13 cellular contexts compared by ENCODE assay signal in genomic region chr18:59460060-59460395, GRCh38.
DNase-seq lines count a peak whose midpoint lies in the region; ATAC-seq and TF ChIP-seq lines count a peak whose summit lies in the region.
"Had no signal": no experiment of that assay in that cellular context is flagged by ENCODE, and none has a peak within 500 bp of the region (broad histone marks: within the 10 kb centered on the region; RNA-seq: fewer than 3 reads in every experiment).

No MANE protein-coding gene starts in this region.

- H3K27ac Mint-ChIP-seq in nephron, result peak overlapping the region; percentile 63 to 80 (median 80)
- no peak overlapping the region for H3K27ac Mint-ChIP-seq in activated CD8-positive, alpha-beta T cell treated with anti-CD3 and anti-CD28 coated beads, Interleukin-2, amount 10 ng/mL, durations not matched to agents 7 days and 5 days
- H3K27ac Mint-ChIP-seq: activated CD4-positive, alpha-beta memory T cell treated with anti-CD3 and anti-CD28 coated beads for 36 hours; activated naive CD8-positive, alpha-beta T cell treated with anti-CD3 and anti-CD28 coated beads for 36 hours; activated T-cell treated with anti-CD3 and anti-CD28 coated beads, Interleukin-2, amount 50 U/mL, for 72 hours had no signal

- no peaks in the 10 kb centered on the region; a peak in 1 of 4 replicates for H3K79me1 ChIP-seq in IMR-90 (ENCODE audit: low read depth in 1 of 2, low read length in 2 of 2)

- H3K9ac ChIP-seq in IMR-90 (ENCODE audit: low read depth, low read length), result no peak overlapping the region

- H3K9me3 ChIP-seq in IMR-90 (ENCODE audit: control insufficient read depth, insufficient read depth, low read length) (no peaks in the 10 kb centered on the region), mucosa of descending colon (no peaks in the 10 kb centered on the region)

- H3K27me3 Mint-ChIP-seq in nephron (ENCODE audit: low read depth), result peaks cover 9% of the 10 kb centered on the region
- peaks cover 5% of the 10 kb centered on the region for H3K27me3 Mint-ChIP-seq in activated CD8-positive, alpha-beta T cell treated with anti-CD3 and anti-CD28 coated beads, Interleukin-2, amount 10 ng/mL, durations not matched to agents 7 days and 5 days (ENCODE audit: low read depth)

- intact Hi-C loops in IMR-90 (cut with micrococcal nuclease), result no loop called here
- intact Hi-C loops in mucosa of descending colon (cut with DNase I, micrococcal nuclease), result no loop called here

- H3K56ac ChIP-seq in IMR-90 (ENCODE audit: extremely low read depth, insufficient read depth, low read length), result no peak overlapping the region

- TF ChIP-seq RAD21 in IMR-90 (IDR thresholded peaks at IDR 0.05; ENCODE audit: low read length), result no peak

- POLR2A ChIA-PET in IMR-90 (lab: Charles Lee; ENCODE audit: unreplicated experiment), result interaction anchor here (0.5 kb wide), 1 partner anchor 221 kb away, joined by 3 read pairs; no protein-coding TSS in a partner anchor
- POLR2A ChIA-PET in activated CD8-positive, alpha-beta T cell treated with anti-CD3 and anti-CD28 coated beads, Interleukin-2, amount 10 ng/mL, durations not matched to agents 7 days and 5 days (lab: Charles Lee), result no interaction called here

- no peak overlapping the region; the same call in 1 of the 2 replicates for H3K14ac ChIP-seq in IMR-90 (replicated peaks; ENCODE audit: low read depth, low read length)

- no peak for TF ChIP-seq POLR2A in IMR-90 (IDR thresholded peaks at IDR 0.05; ENCODE audit: low read depth, low read length)

- peak overlapping the region; percentile 11; the same call in 1 of the 2 replicates for H3K4ac ChIP-seq in IMR-90 (ENCODE audit: low read depth, low read length)

- H4K20me1 ChIP-seq in IMR-90 (ENCODE audit: insufficient read depth, low read length), result no peaks in the 10 kb centered on the region

- peaks cover 5% of the 10 kb centered on the region for H3K4me1 ChIP-seq in IMR-90 (ENCODE audit: control insufficient read depth, insufficient read depth, low read length)
- no peaks in the 10 kb centered on the region for H3K4me1 ChIP-seq in mucosa of descending colon (ENCODE audit: low read depth)

- peaks cover 24% of the 10 kb centered on the region for H3K4me1 Mint-ChIP-seq in nephron
- H3K4me1 Mint-ChIP-seq in activated CD8-positive, alpha-beta T cell treated with anti-CD3 and anti-CD28 coated beads, Interleukin-2, amount 10 ng/mL, durations not matched to agents 7 days and 5 days (ENCODE audit: low read depth), result no peaks in the 10 kb centered on the region
- H3K4me1 Mint-ChIP-seq: activated naive CD8-positive, alpha-beta T cell treated with anti-CD3 and anti-CD28 coated beads for 36 hours had no signal

- BruUV-seq in IMR-90 (replicated peaks; lab: Mats Ljungman, UMichigan), result no TSS peak

- H3K36me3 ChIP-seq in IMR-90 (ENCODE audit: control insufficient read depth, insufficient read depth, low read length) (peaks cover 2% of the 10 kb centered on the region; the same call in 1 of the 2 replicates), mucosa of descending colon (ENCODE audit: low read depth) (no peaks in the 10 kb centered on the region)

- H2BK20ac ChIP-seq in IMR-90 (ENCODE audit: low read depth, low read length), result no peak overlapping the region

- WGBS in IMR-90 (ENCODE audit: extremely low coverage in 2 of 2, insufficient read length in 1 of 2), 2 experiments, result no CpG with 5 or more reads among the region's 1 CpG

- H2AK9ac ChIP-seq in IMR-90 (replicated peaks; ENCODE audit: low read depth, low read length, poor library complexity), result no peak overlapping the region

- dilution Hi-C loops in IMR-90 (cut with HindIII; ENCODE audit: low sequenced_read_pairs, unreplicated experiment), result no loop called here

- H3K27me3 ChIP-seq in IMR-90 (ENCODE audit: control insufficient read depth, insufficient read depth, low read length), result no peaks in the 10 kb centered on the region

- H3K23ac ChIP-seq in IMR-90 (ENCODE audit: low read depth, low read length), result no peak overlapping the region

- no peak overlapping the region for H2AFZ ChIP-seq in IMR-90 (replicated peaks; ENCODE audit: low read length, poor library complexity)

- H4K5ac ChIP-seq in IMR-90 (ENCODE audit: low read depth, low read length), result no peak overlapping the region

- no peak for TF ChIP-seq CTCF in AG10803 (conservative IDR thresholded peaks at IDR 0.05; ENCODE audit: low read length)
- TF ChIP-seq CTCF in IMR-90 (conservative IDR thresholded peaks at IDR 0.05; ENCODE audit: low read depth, low read length), result no peak
- TF ChIP-seq CTCF in fibroblast of pulmonary artery (IDR thresholded peaks at IDR 0.05; ENCODE audit: low read length, missing control alignments), result no peak
- no peak for TF ChIP-seq CTCF in nephron (IDR thresholded peaks at IDR 0.05; ENCODE audit: unreplicated experiment in 3 of 3)
- TF ChIP-seq CTCF in mucosa of descending colon (IDR thresholded peaks at IDR 0.05), result no peak

- H2BK120ac ChIP-seq in IMR-90 (ENCODE audit: low read depth, low read length), result peak overlapping the region; percentile 3; the same call in 1 of the 2 replicates

- CTCF ChIA-PET in IMR-90 (lab: Yijun Ruan, JAX), result interaction anchor here (1.3 to 2.4 kb wide), 4 partner anchors 172 to 363 kb away, joined by 3 to 37 read pairs (median 8); partner anchors contain the start of gene CCBE1
- CTCF ChIA-PET in activated CD8-positive, alpha-beta T cell treated with anti-CD3 and anti-CD28 coated beads, Interleukin-2, amount 10 ng/mL, durations not matched to agents 7 days and 5 days (lab: Charles Lee), result interaction anchor here (1.0 to 3.1 kb wide), 6 partner anchors 12 to 364 kb away, joined by 3 to 34 read pairs (median 10); no protein-coding TSS in a partner anchor

- H3K18ac ChIP-seq in IMR-90 (ENCODE audit: low read depth, low read length), result peak overlapping the region; percentile 1; the same call in 1 of the 2 replicates

- ATAC-seq in IMR-90 (ENCODE audit: low read depth) (peak; percentile 71), GM21381 (IDR thresholded peaks at IDR 0.05; ENCODE audit: unreplicated experiment) (no peak), HG03095 (IDR thresholded peaks at IDR 0.05; ENCODE audit: unreplicated experiment) (no peak), mucosa of descending colon (no peak)
- ATAC-seq in activated CD8-positive, alpha-beta T cell treated with anti-CD3 and anti-CD28 coated beads, Interleukin-2, amount 10 ng/mL, durations not matched to agents 7 days and 5 days, result no peak
- ATAC-seq: activated T-cell treated with anti-CD3 and anti-CD28 coated beads, Interleukin-2, amount 50 U/mL, for 72 hours had no signal

- in situ Hi-C loops in IMR-90 (cut with MboI; ENCODE audit: low sequenced_read_pairs), result loop anchor here (10.0 to 25.0 kb wide), 2 partner anchors 177 to 235 kb away; partner anchors contain the start of gene CCBE1

- peak overlapping the region; percentile 36; the same call in 1 of the 2 replicates for H3K27ac ChIP-seq in IMR-90 (ENCODE audit: insufficient read depth, low read length)

- H3K9me3 Mint-ChIP-seq in nephron, result no peaks in the 10 kb centered on the region
- no peaks in the 10 kb centered on the region for H3K9me3 Mint-ChIP-seq in activated CD8-positive, alpha-beta T cell treated with anti-CD3 and anti-CD28 coated beads, Interleukin-2, amount 10 ng/mL, durations not matched to agents 7 days and 5 days (ENCODE audit: insufficient read depth)
- H3K9me3 Mint-ChIP-seq: activated CD4-positive, alpha-beta memory T cell treated with anti-CD3 and anti-CD28 coated beads for 36 hours; activated naive CD8-positive, alpha-beta T cell treated with anti-CD3 and anti-CD28 coated beads for 36 hours; activated T-cell treated with anti-CD3 and anti-CD28 coated beads, Interleukin-2, amount 50 U/mL, for 72 hours had no signal

- no peak overlapping the region for H2BK5ac ChIP-seq in IMR-90 (ENCODE audit: low read depth, low read length, poor library complexity, severe bottlenecking)

- H2BK15ac ChIP-seq in IMR-90 (ENCODE audit: low read depth, low read length), result no peak overlapping the region

- H3K4me3 Mint-ChIP-seq in nephron, result no peak overlapping the region
- no peak overlapping the region for H3K4me3 Mint-ChIP-seq in activated CD8-positive, alpha-beta T cell treated with anti-CD3 and anti-CD28 coated beads, Interleukin-2, amount 10 ng/mL, durations not matched to agents 7 days and 5 days
- H3K4me3 Mint-ChIP-seq: activated CD4-positive, alpha-beta memory T cell treated with anti-CD3 and anti-CD28 coated beads for 36 hours; activated naive CD8-positive, alpha-beta T cell treated with anti-CD3 and anti-CD28 coated beads for 36 hours; activated T-cell treated with anti-CD3 and anti-CD28 coated beads, Interleukin-2, amount 50 U/mL, for 72 hours had no signal

- peaks cover 29% of the 10 kb centered on the region for H3K36me3 Mint-ChIP-seq in nephron (ENCODE audit: low read depth)
- H3K36me3 Mint-ChIP-seq in activated CD8-positive, alpha-beta T cell treated with anti-CD3 and anti-CD28 coated beads, Interleukin-2, amount 10 ng/mL, durations not matched to agents 7 days and 5 days (ENCODE audit: low read depth), result no peaks in the 10 kb centered on the region
- H3K36me3 Mint-ChIP-seq: activated CD4-positive, alpha-beta memory T cell treated with anti-CD3 and anti-CD28 coated beads for 36 hours; activated naive CD8-positive, alpha-beta T cell treated with anti-CD3 and anti-CD28 coated beads for 36 hours had no signal

- H4K8ac ChIP-seq in IMR-90 (ENCODE audit: low read depth in 2 of 2, low read length in 2 of 2), result peak overlapping the region in 1 of 2 experiments; percentile 1; a peak in 1 of 4 replicates

- no peak overlapping the region for H2AK5ac ChIP-seq in IMR-90 (ENCODE audit: low read depth, low read length)

- DNase-seq in AG10803 (ENCODE audit: low read depth) (peak; percentile 49), IMR-90 (peak; percentile 40), fibroblast of pulmonary artery (ENCODE audit: low read depth) (peak; percentile 30), mucosa of descending colon (no peak)
- no peak for DNase-seq in activated CD8-positive, alpha-beta T cell treated with anti-CD3 and anti-CD28 coated beads, Interleukin-2, amount 10 ng/mL, durations not matched to agents 7 days and 5 days
- DNase-seq: activated CD4-positive, alpha-beta memory T cell treated with anti-CD3 and anti-CD28 coated beads for 36 hours; activated naive CD8-positive, alpha-beta T cell treated with anti-CD3 and anti-CD28 coated beads for 36 hours; activated T-cell treated with anti-CD3 and anti-CD28 coated beads, Interleukin-2, amount 50 U/mL, for 72 hours; NCI-H1436 treated with DMSO at 0.1 percent for 48 hours; stimulated activated CD4-positive, alpha-beta T cell treated with anti-CD3 and anti-CD28 coated beads, Interleukin-1b, Interleukin-23, amount 100 ng/mL, for 48 hours had no signal

- H3K4me3 ChIP-seq in AG10803 (ENCODE audit: low read length) (no peak overlapping the region), IMR-90 (ENCODE audit: insufficient read depth, low read depth, low read length) (no peak overlapping the region), fibroblast of pulmonary artery (replicated peaks; ENCODE audit: low read depth, low read length) (no peak overlapping the region), mucosa of descending colon (no peak overlapping the region)

- H4K91ac ChIP-seq in IMR-90 (ENCODE audit: insufficient read depth, low read depth, low read length), result no peak overlapping the region; the same call in 1 of the 2 replicates

- no peaks in the 10 kb centered on the region for H3K9me1 ChIP-seq in IMR-90 (ENCODE audit: insufficient read depth, low read length)

- no peak overlapping the region for H3K4me2 ChIP-seq in IMR-90 (ENCODE audit: low read depth, low read length)

TF ChIP-seq in IMR-90, 13 proteins besides CTCF, POLR2A, EP300 and RAD21 (continues in another document):
- TF ChIP-seq CEBPB (IDR thresholded peaks at IDR 0.05; ENCODE audit: low read depth, low read length), result no peak

Comparison
In these comparisons a context has a peak if more than half of its experiments do, and no peak if none do; other contexts are left out.
1. DNase-seq: peak in AG10803 (single experiment), IMR-90 (single experiment) and fibroblast of pulmonary artery (single experiment); none in activated CD8-positive, alpha-beta T cell treated with anti-CD3 and anti-CD28 coated beads, Interleukin-2, amount 10 ng/mL, durations not matched to agents 7 days and 5 days (single experiment) and mucosa of descending colon (0 of 3).